Comparison of ENCODE assay signal across 8 cellular contexts in the genomic region with DNA sequence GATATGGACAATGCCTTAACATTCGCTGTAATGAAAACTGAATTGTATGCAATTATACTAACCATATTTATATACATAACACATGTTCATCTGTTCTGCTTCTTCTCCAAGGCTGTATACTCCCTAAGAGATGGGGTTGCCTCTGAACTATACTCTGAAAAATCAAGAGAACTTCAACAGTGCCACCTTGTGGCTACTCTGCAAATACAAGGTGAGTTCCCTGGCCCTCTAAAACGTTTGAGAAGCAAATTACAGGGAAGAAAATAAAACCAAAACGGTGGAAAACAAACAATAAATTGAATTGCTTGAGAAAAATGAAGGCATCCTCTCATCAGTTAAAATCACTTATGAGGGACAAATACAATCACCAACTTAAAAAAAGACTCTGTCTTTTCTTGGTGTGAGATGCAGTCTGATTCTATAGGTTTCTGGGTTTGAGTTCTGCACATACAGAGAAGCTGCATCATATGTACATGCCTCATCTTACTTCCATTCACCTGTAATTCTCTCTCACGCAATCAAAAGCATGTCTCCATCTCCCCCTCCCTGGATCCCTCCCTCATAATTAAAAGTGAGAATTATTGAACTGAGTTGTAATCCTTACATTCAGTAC.
DNase-seq lines count a peak whose midpoint lies in the region; FAIRE-seq and TF ChIP-seq lines count a peak whose summit lies in the region.

No MANE protein-coding gene starts in this region.

- H2AFZ ChIP-seq in H1 (ENCODE audit: low read length): no peak overlapping the region

- H3K4me3 ChIP-seq in HEK293 (ENCODE audit: low read depth, low read length) (no peak overlapping the region), WERI-Rb-1 (ENCODE audit: low read depth, low read length) (no peak overlapping the region), H1 (ENCODE audit: extremely low read depth in 1 of 4, insufficient read depth in 2 of 4, low read depth in 3 of 4, low read length in 4 of 4) (no peak overlapping the region), tibial artery (no peak overlapping the region)

- intact Hi-C loops in tibial artery (cut with DNase I; ENCODE audit: low total_unique reads): loop anchor here (2.0 to 10.0 kb wide), 3 partner anchors 163 to 489 kb away; a partner anchor contains a TSS

- TF ChIP-seq POLR2A in H1 (IDR thresholded peaks at IDR 0.05; ENCODE audit: control extremely low read depth in 1 of 2, low read depth in 2 of 2, low read length in 2 of 2): no peak

- peak; percentile 38; the same call in 1 of the 2 replicates for TF ChIP-seq CTCF in HEK293 (tag by site-specific recombination; IDR thresholded peaks at IDR 0.05)
- peak; percentile 46 for TF ChIP-seq CTCF in WERI-Rb-1 (IDR thresholded peaks at IDR 0.05; ENCODE audit: low read depth, low read length)
- peak in 2 of 3 experiments; percentile 60 to 73; a peak in 3 of 4 replicates for TF ChIP-seq CTCF in H1 (IDR thresholded peaks at IDR 0.05; ENCODE audit: control extremely low read depth in 1 of 3, insufficient read depth in 1 of 3, low read depth in 1 of 3, low read length in 3 of 3)
- TF ChIP-seq CTCF in tibial artery (IDR thresholded peaks at IDR 0.05): peak; percentile 78 to 80

- H3K4me2 ChIP-seq in H1 (ENCODE audit: insufficient read depth in 1 of 2, low read depth in 2 of 2, low read length in 2 of 2): no peak overlapping the region

- H4K91ac ChIP-seq in H1 (replicated peaks; ENCODE audit: insufficient read length, low read length): no peak overlapping the region

- no peak overlapping the region for H3K9ac ChIP-seq in H1 (replicated peaks in 1 of 4; ENCODE audit: extremely low read depth in 1 of 4, low read depth in 3 of 4, low read length in 3 of 4)

- POLR2A ChIA-PET in HEK293 (lab: Yijun Ruan, JAX) (no interaction called here), H1 (lab: Charles Lee; ENCODE audit: partially characterized antibody) (interaction anchor here (1.2 kb wide), 1 partner anchor 137 kb away, joined by 3 read pairs; no protein-coding TSS in a partner anchor)

- H2BK120ac ChIP-seq in H1 (replicated peaks; ENCODE audit: low read depth, low read length): no peak overlapping the region

- H3K14ac ChIP-seq in H1 (ENCODE audit: insufficient read length): no peak overlapping the region

- H3K79me2 ChIP-seq in H1 (ENCODE audit: control insufficient read depth in 1 of 2, insufficient read depth in 2 of 2, low read length in 2 of 2): peaks cover 3 to 88% of the 10 kb centered on the region in 2 experiments; a peak in 3 of 4 replicates

- 37% methylated on average over 4 of the region's 4 CpGs; no CpG with 5 or more reads in 1 of the 2 experiments for WGBS in H1 (ENCODE audit: extremely low coverage in 1 of 2, insufficient coverage in 1 of 2, insufficient read length in 1 of 2, insufficient replicate concordance in 2 of 2, low coverage in 1 of 2, low lambda C conversion rate in 2 of 2, missing lambda C conversion rate in 1 of 2), 2 experiments

- H3K23ac ChIP-seq in H1 (ENCODE audit: insufficient read length): no peak overlapping the region

- H3K18ac ChIP-seq in H1 (ENCODE audit: extremely low read depth, low read length): no peak overlapping the region

- no peaks in the 10 kb centered on the region for H3K4me1 ChIP-seq in HEK293 (ENCODE audit: control insufficient read depth, insufficient read depth, low read length)
- H3K4me1 ChIP-seq in H1 (replicated peaks in 1 of 4; ENCODE audit: control insufficient read depth in 3 of 4, insufficient read depth in 4 of 4, low read length in 3 of 4): peaks cover 0 to 4% (median 2%) of the 10 kb centered on the region in 4 experiments; a peak in 3 of 7 replicates
- H3K4me1 ChIP-seq in tibial artery: peaks cover 0 to 25% (median 5%) of the 10 kb centered on the region in 4 donors

- no peak overlapping the region for H2BK5ac ChIP-seq in H1 (ENCODE audit: low read depth, low read length)

- no peak overlapping the region for H2BK12ac ChIP-seq in H1 (ENCODE audit: low read depth, low read length)

- H3K27me3 ChIP-seq in WERI-Rb-1 (ENCODE audit: insufficient read depth, low read depth, severe bottlenecking) (no peaks in the 10 kb centered on the region), H1 (replicated peaks in 1 of 4; ENCODE audit: control insufficient read depth in 3 of 4, extremely low read depth in 1 of 4, insufficient read depth in 3 of 4, low read length in 3 of 4) (no peaks in the 10 kb centered on the region), tibial artery (no peaks in the 10 kb centered on the region)

- H3K9me3 ChIP-seq in HEK293 (ENCODE audit: control insufficient read depth, insufficient read depth, low read depth, low read length) (no peaks in the 10 kb centered on the region), WERI-Rb-1 (ENCODE audit: severe bottlenecking) (no peaks in the 10 kb centered on the region), H1 (ENCODE audit: insufficient read depth in 2 of 2, low read depth in 1 of 2, low read length in 1 of 2) (no peaks in the 10 kb centered on the region), tibial artery (no peaks in the 10 kb centered on the region)

- DNase-seq in activated T-cell treated with anti-CD3 and anti-CD28 coated beads for 1 hour (ENCODE audit: low read depth) (peak; percentile 26), NCI-H1694 treated with DMSO at 0.1 percent for 48 hours (lab: John Stamatoyannopoulos, UW) (peak; percentile 63), WERI-Rb-1 (peak; percentile 32), H1 (ENCODE audit: low read depth in 1 of 2, low spot score in 2 of 2) (no peak), midbrain (lab: John Stamatoyannopoulos, UW) (peak; percentile 64), tibial artery (peak in 1 of 2 donors; percentile 32)
- no peak for DNase-seq in activated T-cell treated with anti-CD3 and anti-CD28 coated beads, Interleukin-2, amount 50 U/mL, for 1 hour

- H4K20me1 ChIP-seq in H1 (replicated peaks in 1 of 2; ENCODE audit: control insufficient read depth in 1 of 2, insufficient read depth in 2 of 2, low read length in 2 of 2): peaks cover 9 to 13% of the 10 kb centered on the region in 2 experiments

- H3K4ac ChIP-seq in H1 (replicated peaks; ENCODE audit: insufficient read length, low read depth, low read length): no peak overlapping the region

- no peak for TF ChIP-seq EP300 in H1 (IDR thresholded peaks at IDR 0.05; ENCODE audit: borderline replicate concordance in 1 of 2, low read depth in 2 of 2, low read length in 2 of 2)

- no peak overlapping the region for H3K56ac ChIP-seq in H1 (replicated peaks; ENCODE audit: insufficient read length, low read depth, low read length)

- CTCF ChIA-PET in HEK293 (lab: Yijun Ruan, JAX): interaction anchor here (0.7 to 3.8 kb wide), 26 partner anchors 8 to 584 kb away, joined by 3 to 37 read pairs (median 4); a partner anchor contains a TSS
- CTCF ChIA-PET in H1 (lab: Charles Lee; ENCODE audit: partially characterized antibody): interaction anchor here (0.5 to 7.3 kb wide), 30 partner anchors 8 to 489 kb away, joined by 3 to 83 read pairs (median 4); a partner anchor contains a TSS

- H4K8ac ChIP-seq in H1 (ENCODE audit: extremely low read depth, insufficient read depth, low read length): no peak overlapping the region

- H2BK20ac ChIP-seq in H1 (ENCODE audit: low read length): no peak overlapping the region

- H2BK15ac ChIP-seq in H1 (ENCODE audit: low read length): no peak overlapping the region

- H2AK5ac ChIP-seq in H1 (ENCODE audit: low read depth, low read length): no peak overlapping the region

- peak; percentile 90 for FAIRE-seq in H1 (lab: Jason Lieb, UNC)

- no peak overlapping the region for H3K27ac ChIP-seq in HEK293 (ENCODE audit: extremely low read depth, low read depth, low read length)
- H3K27ac ChIP-seq in WERI-Rb-1: no peak overlapping the region
- no peak overlapping the region for H3K27ac ChIP-seq in H1 (ENCODE audit: low read depth, low read length)
- no peak overlapping the region for H3K27ac ChIP-seq in tibial artery

- H3K23me2 ChIP-seq in H1 (ENCODE audit: low read depth, low read length): no peaks in the 10 kb centered on the region

- no peak overlapping the region for H4K5ac ChIP-seq in H1 (ENCODE audit: insufficient read length, low read depth, low read length)

- TF ChIP-seq RAD21 in H1 (IDR thresholded peaks at IDR 0.05 in 1 of 2, conservative IDR thresholded peaks at IDR 0.05 in 1 of 2; ENCODE audit: low read depth in 2 of 2, low read length in 2 of 2): peak; percentile 67 to 74

- H3K79me1 ChIP-seq in H1 (ENCODE audit: low read depth, low read length): no peaks in the 10 kb centered on the region; the same call in 1 of the 2 replicates

- peaks cover 0 to 11% of the 10 kb centered on the region in 2 experiments; a peak in 1 of 3 replicates for H3K36me3 ChIP-seq in HEK293 (ENCODE audit: control insufficient read depth in 2 of 2, insufficient read depth in 1 of 2, low read length in 2 of 2)
- peaks cover 7% of the 10 kb centered on the region; the same call in 1 of the 2 replicates for H3K36me3 ChIP-seq in WERI-Rb-1
- peaks cover 0 to 11% (median 3%) of the 10 kb centered on the region in 4 experiments; a peak in 6 of 8 replicates for H3K36me3 ChIP-seq in H1 (ENCODE audit: control insufficient read depth in 2 of 4, insufficient read depth in 4 of 4, low read length in 3 of 4)
- peaks cover 0 to 3% (median 0%) of the 10 kb centered on the region in 3 donors for H3K36me3 ChIP-seq in tibial artery

TF ChIP-seq in HEK293, 187 proteins besides CTCF, POLR2A, EP300 and RAD21:
- TF ChIP-seq ZNF658 (tag by site-specific recombination; IDR thresholded peaks at IDR 0.05) (no peak), ZNF2 (tag by site-specific recombination; IDR thresholded peaks at IDR 0.05) (peak; percentile 69), ZNF654 (tag by site-specific recombination; IDR thresholded peaks at IDR 0.05; ENCODE audit: low read depth) (peak; percentile 81), KLF1 (tag by site-specific recombination; IDR thresholded peaks at IDR 0.05) (no peak), MEIS1 (CRISPR knock-in tag; IDR thresholded peaks at IDR 0.05; ENCODE audit: borderline replicate concordance) (no peak), ZNF660 (tag by site-specific recombination; IDR thresholded peaks at IDR 0.05) (peak; percentile 49; the same call in 1 of the 2 replicates)

TF ChIP-seq in H1, 55 proteins besides CTCF, POLR2A, EP300 and RAD21:
- TF ChIP-seq YY1 (IDR thresholded peaks at IDR 0.05; ENCODE audit: low read depth, low read length): no peak
- TF ChIP-seq SIN3A (conservative IDR thresholded peaks at IDR 0.05 in 1 of 2, IDR thresholded peaks at IDR 0.05 in 1 of 2; ENCODE audit: low read depth in 1 of 2, low read length in 2 of 2): no peak
- TF ChIP-seq RXRA (IDR thresholded peaks at IDR 0.05; ENCODE audit: insufficient read depth, low read depth, low read length): no peak
- no peak for TF ChIP-seq SAP30 (IDR thresholded peaks at IDR 0.05; ENCODE audit: insufficient read depth, insufficient replicate concordance, low read length)
- no peak for TF ChIP-seq SUZ12 (IDR thresholded peaks at IDR 0.05; ENCODE audit: low read length)
- TF ChIP-seq SIRT6 (IDR thresholded peaks at IDR 0.05; ENCODE audit: low read length): no peak
- TF ChIP-seq GTF2F1 (IDR thresholded peaks at IDR 0.05; ENCODE audit: borderline replicate concordance, low read depth, low read length): no peak

Comparison
In these comparisons a context has a peak if more than half of its experiments do, and no peak if none do; other contexts are left out.
1. DNase-seq: peak in activated T-cell treated with anti-CD3 and anti-CD28 coated beads for 1 hour (single experiment), NCI-H1694 treated with DMSO at 0.1 percent for 48 hours (single experiment), WERI-Rb-1 (single experiment) and midbrain (single experiment); none in activated T-cell treated with anti-CD3 and anti-CD28 coated beads, Interleukin-2, amount 50 U/mL, for 1 hour (single experiment) and H1 (0 of 2).
2. Peak in every context shown above with its lines, with median percentiles within 50 percentile points of each other: CTCF ChIP-seq.